22 cellular contexts compared by ENCODE assay signal in the genomic region with DNA sequence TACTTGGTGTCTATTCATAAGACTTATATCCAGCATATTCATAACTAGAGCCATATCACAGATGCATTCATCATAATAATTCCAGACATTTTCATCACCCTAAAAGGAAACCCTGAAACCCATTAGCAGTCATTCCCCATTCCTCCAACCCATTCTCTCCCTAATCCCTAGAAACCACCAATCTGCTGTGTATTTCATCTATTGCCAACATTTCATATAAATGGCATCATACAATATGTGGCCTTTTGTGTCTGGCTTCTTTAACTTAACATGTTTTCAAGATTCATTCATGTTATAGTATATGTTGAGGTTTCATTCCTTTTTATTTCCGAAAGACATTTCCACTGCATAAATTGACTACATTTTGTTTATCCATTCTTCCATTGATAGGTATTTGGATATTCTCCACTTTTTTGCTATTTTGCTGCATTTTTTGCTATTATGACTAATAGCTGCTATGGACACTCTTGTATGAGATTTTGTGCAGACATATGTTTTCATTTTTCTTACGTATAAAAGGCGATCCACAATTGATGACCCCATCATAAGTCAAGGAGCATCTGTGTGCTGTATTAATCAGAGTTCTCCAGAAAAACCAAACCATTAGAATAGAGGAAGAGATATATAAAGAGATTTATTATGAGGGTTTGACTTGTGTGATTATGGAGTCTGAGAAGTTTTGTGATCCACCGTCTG. TPM values are rescaled to one million over a fixed set of nuclear protein-coding genes. Genes with fewer than 3 reads are reported as not detected.
"Had no signal": no experiment of that assay in that cellular context is flagged by ENCODE, and none has a peak within 500 bp of the region (broad histone marks: within the 10 kb centered on the region; RNA-seq: fewer than 3 reads in every experiment).

No MANE protein-coding gene starts in this region.

- H3K27me3 ChIP-seq: gastroesophageal sphincter, heart right ventricle, left lung, tibial artery had no signal

- H3K4me1 Mint-ChIP-seq: endodermal cell, nephron progenitor cell had no signal

- H3K9me3 ChIP-seq: gastroesophageal sphincter, heart right ventricle, left lung, tibial artery had no signal

- H3K9me3 Mint-ChIP-seq: activated CD4-positive, alpha-beta T cell treated with anti-CD3 and anti-CD28 coated beads, Interleukin-2, amount 10 ng/mL, durations not matched to agents 7 days and 5 days; endodermal cell; nephron progenitor cell had no signal

- H3K27me3 Mint-ChIP-seq: activated CD4-positive, alpha-beta T cell treated with anti-CD3 and anti-CD28 coated beads, Interleukin-2, amount 10 ng/mL, durations not matched to agents 7 days and 5 days; progenitor cell of endocrine pancreas had no signal

- H3K4me3 Mint-ChIP-seq: activated CD4-positive, alpha-beta T cell treated with anti-CD3 and anti-CD28 coated beads, Interleukin-2, amount 10 ng/mL, durations not matched to agents 7 days and 5 days; activated CD8-positive, alpha-beta T cell treated with anti-CD3 and anti-CD28 coated beads, Interleukin-2, amount 10 ng/mL, durations not matched to agents 7 days and 5 days; endodermal cell; nephron progenitor cell had no signal

- H3K27ac ChIP-seq: epithelial cell of prostate, gastroesophageal sphincter, tibial artery had no signal

- ATAC-seq: activated CD4-positive, CD25-positive, alpha-beta regulatory T cell treated with anti-CD3 and anti-CD28 coated beads, Interleukin-2, amount 50 U/mL, for 24 hours; activated CD8-positive, alpha-beta T cell treated with anti-CD3 and anti-CD28 coated beads, Interleukin-2, amount 10 ng/mL, durations not matched to agents 7 days and 5 days; gastroesophageal sphincter; left lung had no signal

- DNase-seq: activated CD4-positive, alpha-beta T cell treated with anti-CD3 and anti-CD28 coated beads, Interleukin-2, amount 10 ng/mL, durations not matched to agents 7 days and 5 days; activated CD8-positive, alpha-beta memory T cell treated with anti-CD3 and anti-CD28 coated beads, Interleukin-2, amount 50 U/mL, for 48 hours; activated CD8-positive, alpha-beta T cell treated with anti-CD3 and anti-CD28 coated beads, Interleukin-2, amount 10 ng/mL, durations not matched to agents 7 days and 5 days; activated effector memory CD4-positive, alpha-beta T cell treated with anti-CD3 and anti-CD28 coated beads, Interleukin-2, amount 50 U/mL, for 16 hours; activated naive CD4-positive, alpha-beta T cell treated with anti-CD3 and anti-CD28 coated beads, Interleukin-2, amount 50 U/mL, for 16 hours; activated T-cell treated with anti-CD3 and anti-CD28 coated beads, Interleukin-2, amount 50 U/mL, for 48 hours; amniotic stem cell; endodermal cell; heart right ventricle; left lung; nephron progenitor cell; nucleus accumbens; stimulated activated CD4-positive, alpha-beta T cell treated with anti-CD3 and anti-CD28 coated beads, Interleukin-12 subunit alpha, Interleukin-12 subunit beta, amount 100 ng/mL, for 4 hours; stimulated activated CD4-positive, alpha-beta T cell treated with anti-CD3 and anti-CD28 coated beads, Interleukin-1b, Interleukin-23, amount 100 ng/mL, for 48 hours; stimulated activated CD8-positive, alpha-beta memory T cell treated with anti-CD3 and anti-CD28 coated beads, Interleukin-4, amount 100 ng/mL, for 48 hours; stimulated activated naive CD4-positive, alpha-beta T cell treated with Interleukin-2 at 50 U/mL for 16 hours; T-helper 9 cell; tibial artery had no signal

- H3K27ac Mint-ChIP-seq: activated CD4-positive, alpha-beta T cell treated with anti-CD3 and anti-CD28 coated beads, Interleukin-2, amount 10 ng/mL, durations not matched to agents 7 days and 5 days; endodermal cell; nephron progenitor cell; progenitor cell of endocrine pancreas had no signal

- H3K4me3 ChIP-seq: gastroesophageal sphincter, heart right ventricle, left lung, tibial artery had no signal

RNA-seq across cellular contexts. Expression of a gene that starts 5.2 kb away (rescaled TPM):
- total RNA-seq: endodermal cell, progenitor cell of endocrine pancreas had no signal
